In genomic region chr1:154998818-154999650, GRCh38 we compare ENCODE assay signal across 1 cellular context.
A peak's percentile ranks its signal among the peaks of the same experiment; 100 is the strongest.
TF ChIP-seq lines count a peak whose summit lies in the region.

No MANE protein-coding gene starts in this region.

TF ChIP-seq in SK-N-SH, 30 proteins besides CTCF, POLR2A, EP300 and RAD21 (continued from another document):
- TF ChIP-seq REST (IDR thresholded peaks at IDR 0.05; ENCODE audit: low read depth, low read length): no peak
- no peak; the same call in 1 of the 2 replicates for TF ChIP-seq MXI1 (IDR thresholded peaks at IDR 0.05; ENCODE audit: low read depth, low read length)
- no peak for TF ChIP-seq USF1 (IDR thresholded peaks at IDR 0.05; ENCODE audit: borderline replicate concordance, low read depth)
- no peak for TF ChIP-seq RFX5 (IDR thresholded peaks at IDR 0.05; ENCODE audit: low read length)
- no peak for TF ChIP-seq RXRA (IDR thresholded peaks at IDR 0.05; ENCODE audit: borderline replicate concordance, low read depth)
- TF ChIP-seq ELF1 (IDR thresholded peaks at IDR 0.05): no peak
- TF ChIP-seq EZH2phosphoT487 (IDR thresholded peaks at IDR 0.05; ENCODE audit: borderline replicate concordance, low read depth): no peak
- no peak for TF ChIP-seq GABPA (IDR thresholded peaks at IDR 0.05; ENCODE audit: low read depth)
- no peak for TF ChIP-seq ZBTB33 (IDR thresholded peaks at IDR 0.05; ENCODE audit: borderline replicate concordance, low read depth)
- no peak for TF ChIP-seq MEF2A (IDR thresholded peaks at IDR 0.05; ENCODE audit: borderline replicate concordance, low read depth)
- TF ChIP-seq MAX (IDR thresholded peaks at IDR 0.05; ENCODE audit: low read depth): peak; percentile 20; the same call in 1 of the 2 replicates
- peak; percentile 50; the same call in 1 of the 2 replicates for TF ChIP-seq SIN3A (IDR thresholded peaks at IDR 0.05; ENCODE audit: borderline replicate concordance, low read depth, low read length)
- TF ChIP-seq POLR2AphosphoS5 (IDR thresholded peaks at IDR 0.05; ENCODE audit: low read depth, low read length): no peak
- no peak for TF ChIP-seq NRF1 (IDR thresholded peaks at IDR 0.05; ENCODE audit: low read depth, low read length)
- no peak for TF ChIP-seq TAF1 (IDR thresholded peaks at IDR 0.05; ENCODE audit: borderline replicate concordance, low read depth, low read length)
- TF ChIP-seq SMC3 (IDR thresholded peaks at IDR 0.05; ENCODE audit: low read depth, low read length): peak; percentile 82
